1 cellular context compared by ENCODE assay signal in the genomic region with DNA sequence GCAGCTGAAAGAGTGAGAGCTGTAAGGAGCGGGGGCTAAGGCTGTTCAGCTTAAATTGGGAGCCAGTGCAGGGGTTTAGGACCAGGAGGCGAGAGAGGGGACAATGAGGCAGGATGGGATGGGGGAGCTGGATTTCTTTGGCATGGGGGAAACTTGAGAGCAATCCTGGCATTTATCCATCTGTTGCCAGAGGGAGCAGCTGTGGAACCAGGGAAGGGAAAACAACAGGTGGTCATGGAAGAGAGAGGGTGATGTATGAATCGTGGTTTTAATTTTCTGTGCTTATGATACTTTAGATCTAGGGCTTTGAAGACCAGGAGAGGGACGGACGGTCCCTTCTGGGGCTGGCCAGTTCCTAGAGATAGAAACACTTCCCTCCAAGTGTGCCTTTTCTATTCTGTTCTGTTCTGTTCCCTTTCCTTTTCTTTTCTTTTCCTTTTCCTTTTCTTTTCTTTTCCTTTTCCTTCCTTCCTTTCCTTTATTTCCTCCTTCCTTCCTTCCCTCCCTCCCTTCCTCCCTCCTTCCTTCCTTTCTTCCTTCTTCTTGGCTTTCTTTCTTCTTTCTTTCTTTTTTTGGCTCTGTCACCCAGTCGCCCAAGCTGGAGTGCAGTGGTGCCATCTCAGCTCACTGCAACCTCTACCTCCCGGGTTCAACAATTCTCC.
A peak's percentile ranks its signal among the peaks of the same experiment; 100 is the strongest.
TF ChIP-seq lines count a peak whose summit lies in the region.

No MANE protein-coding gene starts in this region.

TF ChIP-seq in K562, 482 proteins besides CTCF, POLR2A, EP300 and RAD21 (continued from another document):
- TF ChIP-seq ZNF512 (tag; IDR thresholded peaks at IDR 0.05) (peak; percentile 94), MLLT1 (IDR thresholded peaks at IDR 0.05) (peak in 1 of 2 experiments; percentile 23; a peak in 1 of 4 replicates), CBFA2T3 (IDR thresholded peaks at IDR 0.05) (0 out of 2 replicates have a peak, but pooled peaks have one; percentile 1), HDAC1 (IDR thresholded peaks at IDR 0.05) (0 out of 4 replicates have a peak, but pooled peaks of 1 of the 2 experiments have one; percentile 3)
- TF ChIP-seq, protein P1, sequence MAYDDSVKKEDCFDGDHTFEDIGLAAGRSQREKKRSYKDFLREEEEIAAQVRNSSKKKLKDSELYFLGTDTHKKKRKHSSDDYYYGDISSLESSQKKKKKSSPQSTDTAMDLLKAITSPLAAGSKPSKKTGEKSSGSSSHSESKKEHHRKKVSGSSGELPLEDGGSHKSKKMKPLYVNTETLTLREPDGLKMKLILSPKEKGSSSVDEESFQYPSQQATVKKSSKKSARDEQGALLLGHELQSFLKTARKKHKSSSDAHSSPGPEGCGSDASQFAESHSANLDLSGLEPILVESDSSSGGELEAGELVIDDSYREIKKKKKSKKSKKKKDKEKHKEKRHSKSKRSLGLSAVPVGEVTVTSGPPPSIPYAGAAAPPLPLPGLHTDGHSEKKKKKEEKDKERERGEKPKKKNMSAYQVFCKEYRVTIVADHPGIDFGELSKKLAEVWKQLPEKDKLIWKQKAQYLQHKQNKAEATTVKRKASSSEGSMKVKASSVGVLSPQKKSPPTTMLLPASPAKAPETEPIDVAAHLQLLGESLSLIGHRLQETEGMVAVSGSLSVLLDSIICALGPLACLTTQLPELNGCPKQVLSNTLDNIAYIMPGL (CRISPR knock-in tag; IDR thresholded peaks at IDR 0.05) = no peak
